11 cellular contexts compared by ENCODE assay signal in the genomic region with DNA sequence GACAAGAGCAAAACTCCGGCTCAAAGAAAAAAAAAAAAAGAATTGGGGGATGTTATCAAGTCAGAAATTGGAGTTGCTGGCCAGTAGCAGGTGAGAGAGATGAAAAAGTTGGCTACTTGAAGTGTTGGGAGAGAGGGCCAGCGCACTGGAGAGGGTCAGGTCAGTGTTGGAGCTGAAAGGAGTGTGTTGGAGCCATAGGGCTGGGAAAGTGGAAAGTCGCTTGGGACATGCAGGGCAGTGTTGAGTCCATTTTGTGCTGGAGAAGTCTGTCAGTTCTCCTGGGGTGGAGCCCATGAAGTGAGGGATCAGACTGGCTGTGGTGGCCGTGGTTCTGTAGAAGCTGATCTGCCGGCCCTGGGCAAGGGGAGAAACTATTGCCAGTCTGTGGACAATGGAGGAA. TPM values are rescaled to one million over a fixed set of nuclear protein-coding genes. Genes with fewer than 3 reads are reported as not detected.
DNase-seq lines count a peak whose midpoint lies in the region; ATAC-seq and TF ChIP-seq lines count a peak whose summit lies in the region.
"Had no signal": no experiment of that assay in that cellular context is flagged by ENCODE, and none has a peak within 500 bp of the region (broad histone marks: within the 10 kb centered on the region; RNA-seq: fewer than 3 reads in every experiment).

No MANE protein-coding gene starts in this region.

- H3K27ac Mint-ChIP-seq in activated naive CD4-positive, alpha-beta T cell treated with anti-CD3 and anti-CD28 coated beads, Interleukin-2, amount 50 U/mL, for 24 hours = no peak overlapping the region
- H3K27ac Mint-ChIP-seq in activated CD4-positive, alpha-beta memory T cell treated with anti-CD3 and anti-CD28 coated beads, Interleukin-2, amount 10 ng/mL, durations not matched to agents 7 days and 5 days = no peak overlapping the region

- H3K79me2 ChIP-seq in hepatocyte = peaks cover 64% of the 10 kb centered on the region

- no peaks in the 10 kb centered on the region for H3K9me2 ChIP-seq in hepatocyte (replicated peaks; ENCODE audit: insufficient read depth)

- no peak for DNase-seq in activated naive CD4-positive, alpha-beta T cell treated with Interleukin-2 at 50 U/mL for 16 hours
- no peak for DNase-seq in activated CD4-positive, alpha-beta memory T cell treated with anti-CD3 and anti-CD28 coated beads, Interleukin-2, amount 10 ng/mL, durations not matched to agents 7 days and 5 days
- DNase-seq in hepatocyte (ENCODE audit: low spot score) (peak; percentile 5), suprapubic skin (ENCODE audit: low spot score in 2 of 2) (no peak), hypothalamus (lab: John Stamatoyannopoulos, UW) (no peak), NCI-H526 treated with DMSO at 0.1 percent for 48 hours (lab: John Stamatoyannopoulos, UW) (no peak)
- DNase-seq: cerebellar nuclear complex, right cardiac atrium had no signal

- peaks cover 11% of the 10 kb centered on the region for H3K36me3 Mint-ChIP-seq in activated naive CD4-positive, alpha-beta T cell treated with anti-CD3 and anti-CD28 coated beads, Interleukin-2, amount 50 U/mL, for 24 hours
- peaks cover 28% of the 10 kb centered on the region for H3K36me3 Mint-ChIP-seq in activated CD4-positive, alpha-beta memory T cell treated with anti-CD3 and anti-CD28 coated beads, Interleukin-2, amount 10 ng/mL, durations not matched to agents 7 days and 5 days (ENCODE audit: low read depth)

- H4K20me1 ChIP-seq in hepatocyte (ENCODE audit: insufficient read depth, poor library complexity, severe bottlenecking) = peaks cover 28% of the 10 kb centered on the region

- H3K36me3 ChIP-seq in hepatocyte (replicated peaks; ENCODE audit: insufficient read depth, low read depth) = no peaks in the 10 kb centered on the region
- peaks cover 9% of the 10 kb centered on the region for H3K36me3 ChIP-seq in suprapubic skin

- no peak overlapping the region for H3K27ac ChIP-seq in hepatocyte
- H3K27ac ChIP-seq in suprapubic skin = no peak overlapping the region

- H2AFZ ChIP-seq in hepatocyte = no peak overlapping the region

- TF ChIP-seq CTCF in hepatocyte (IDR thresholded peaks at IDR 0.05; ENCODE audit: poor library complexity) (no peak), suprapubic skin (IDR thresholded peaks at IDR 0.05) (no peak)

- POLR2A ChIA-PET in activated CD4-positive, alpha-beta memory T cell treated with anti-CD3 and anti-CD28 coated beads, Interleukin-2, amount 10 ng/mL, durations not matched to agents 7 days and 5 days (lab: Charles Lee) = interaction anchor here (0.6 kb wide), 1 partner anchor 16 kb away, joined by 3 read pairs; a partner anchor contains a TSS

- peaks cover 77% of the 10 kb centered on the region for H3K4me1 Mint-ChIP-seq in activated naive CD4-positive, alpha-beta T cell treated with anti-CD3 and anti-CD28 coated beads, Interleukin-2, amount 50 U/mL, for 24 hours
- H3K4me1 Mint-ChIP-seq in activated CD4-positive, alpha-beta memory T cell treated with anti-CD3 and anti-CD28 coated beads, Interleukin-2, amount 10 ng/mL, durations not matched to agents 7 days and 5 days = peaks cover 53% of the 10 kb centered on the region

- H3K4me3 ChIP-seq in hepatocyte = no peak overlapping the region
- H3K4me3 ChIP-seq in suprapubic skin = peak overlapping the region; percentile 87

- H3K4me3 Mint-ChIP-seq in activated naive CD4-positive, alpha-beta T cell treated with anti-CD3 and anti-CD28 coated beads, Interleukin-2, amount 50 U/mL, for 24 hours = peak overlapping the region; percentile 95
- peak overlapping the region; percentile 48 for H3K4me3 Mint-ChIP-seq in activated CD4-positive, alpha-beta memory T cell treated with anti-CD3 and anti-CD28 coated beads, Interleukin-2, amount 10 ng/mL, durations not matched to agents 7 days and 5 days

- peak overlapping the region; percentile 70 for H3K4me2 ChIP-seq in hepatocyte

- no peaks in the 10 kb centered on the region for H3K27me3 Mint-ChIP-seq in activated naive CD4-positive, alpha-beta T cell treated with anti-CD3 and anti-CD28 coated beads, Interleukin-2, amount 50 U/mL, for 24 hours
- H3K27me3 Mint-ChIP-seq in activated CD4-positive, alpha-beta memory T cell treated with anti-CD3 and anti-CD28 coated beads, Interleukin-2, amount 10 ng/mL, durations not matched to agents 7 days and 5 days = no peaks in the 10 kb centered on the region

- no peak for ATAC-seq in HG03460 (IDR thresholded peaks at IDR 0.05; ENCODE audit: unreplicated experiment)
- ATAC-seq: activated CD4-positive, CD25-positive, alpha-beta regulatory T cell treated with anti-CD3 and anti-CD28 coated beads, Interleukin-2, amount 50 U/mL, for 24 hours; right cardiac atrium had no signal

- H3K9me3 Mint-ChIP-seq in activated naive CD4-positive, alpha-beta T cell treated with anti-CD3 and anti-CD28 coated beads, Interleukin-2, amount 50 U/mL, for 24 hours = no peaks in the 10 kb centered on the region
- no peaks in the 10 kb centered on the region for H3K9me3 Mint-ChIP-seq in activated CD4-positive, alpha-beta memory T cell treated with anti-CD3 and anti-CD28 coated beads, Interleukin-2, amount 10 ng/mL, durations not matched to agents 7 days and 5 days

- H3K27me3 ChIP-seq in hepatocyte (no peaks in the 10 kb centered on the region), suprapubic skin (no peaks in the 10 kb centered on the region)

- H3K9me3 ChIP-seq in hepatocyte (ENCODE audit: low read depth) = no peaks in the 10 kb centered on the region
- H3K9me3 ChIP-seq in suprapubic skin = no peaks in the 10 kb centered on the region

- CTCF ChIA-PET in activated CD4-positive, alpha-beta memory T cell treated with anti-CD3 and anti-CD28 coated beads, Interleukin-2, amount 10 ng/mL, durations not matched to agents 7 days and 5 days (lab: Charles Lee) = no interaction called here

- peaks cover 39% of the 10 kb centered on the region for H3K4me1 ChIP-seq in hepatocyte (ENCODE audit: insufficient read depth)
- peaks cover 83% of the 10 kb centered on the region for H3K4me1 ChIP-seq in suprapubic skin

- WGBS in hepatocyte (ENCODE audit: low lambda C conversion rate, missing lambda C conversion rate) = 92% methylated on average over 5 of the region's 5 CpGs
- WGBS in suprapubic skin = 64% methylated on average over 5 of the region's 5 CpGs

- TF ChIP-seq POLR2A in suprapubic skin (IDR thresholded peaks at IDR 0.05) = no peak

- TF ChIP-seq EP300 in suprapubic skin (IDR thresholded peaks at IDR 0.05) = no peak

RNA-seq across cellular contexts. Expression of a gene that starts 1.7 kb away (rescaled TPM):
- 10 to 100 TPM; 16.3 to 16.4 TPM for total RNA-seq in activated CD4-positive, alpha-beta memory T cell treated with anti-CD3 and anti-CD28 coated beads, Interleukin-2, amount 10 ng/mL, durations not matched to agents 7 days and 5 days
- total RNA-seq in hepatocyte (28.1 and 30.8 TPM in 2 replicates), suprapubic skin (10 to 100 TPM; 24.6 to 43.1 (median 33.5) TPM)
- 14.0 and 15.2 TPM in 2 replicates for polyA plus RNA-seq in hepatocyte

RNA-seq across cellular contexts. Expression of a gene that starts 15.6 kb away (rescaled TPM):
- 10 to 100 TPM; 31.7 to 35.5 TPM for total RNA-seq in activated CD4-positive, alpha-beta memory T cell treated with anti-CD3 and anti-CD28 coated beads, Interleukin-2, amount 10 ng/mL, durations not matched to agents 7 days and 5 days
- 48.8 and 50.7 TPM in 2 replicates for total RNA-seq in hepatocyte
- polyA plus RNA-seq in hepatocyte = 55.3 and 69.0 TPM in 2 replicates
- total RNA-seq in suprapubic skin = 10 to 100 TPM; 18.8 to 29.8 (median 20.5) TPM

RNA-seq across cellular contexts. Expression of a gene that starts 18.4 kb away (rescaled TPM):
- 1 to 10 TPM; 5.4 to 5.9 TPM for total RNA-seq in activated CD4-positive, alpha-beta memory T cell treated with anti-CD3 and anti-CD28 coated beads, Interleukin-2, amount 10 ng/mL, durations not matched to agents 7 days and 5 days
- total RNA-seq in hepatocyte = 0.52 TPM in 1 of 2 replicates, not detected in the other
- polyA plus RNA-seq in hepatocyte = 1.2 TPM in 1 of 2 replicates, not detected in the other
- 1 to 10 TPM; 4.3 to 5.8 (median 4.9) TPM for total RNA-seq in suprapubic skin

RNA-seq across cellular contexts. Expression of a gene that starts 55.9 kb away (rescaled TPM):
- total RNA-seq in activated CD4-positive, alpha-beta memory T cell treated with anti-CD3 and anti-CD28 coated beads, Interleukin-2, amount 10 ng/mL, durations not matched to agents 7 days and 5 days = 10 to 100 TPM; 84.3 to 88.0 TPM
- total RNA-seq in hepatocyte (32.3 and 56.2 TPM in 2 replicates), suprapubic skin (100 to 1,000 TPM in 1 of 4 donors, 10 to 100 TPM in 3; 55.3 to 135 (median 84.3) TPM)
- 45.8 and 74.5 TPM in 2 replicates for polyA plus RNA-seq in hepatocyte
